In the genomic region with DNA sequence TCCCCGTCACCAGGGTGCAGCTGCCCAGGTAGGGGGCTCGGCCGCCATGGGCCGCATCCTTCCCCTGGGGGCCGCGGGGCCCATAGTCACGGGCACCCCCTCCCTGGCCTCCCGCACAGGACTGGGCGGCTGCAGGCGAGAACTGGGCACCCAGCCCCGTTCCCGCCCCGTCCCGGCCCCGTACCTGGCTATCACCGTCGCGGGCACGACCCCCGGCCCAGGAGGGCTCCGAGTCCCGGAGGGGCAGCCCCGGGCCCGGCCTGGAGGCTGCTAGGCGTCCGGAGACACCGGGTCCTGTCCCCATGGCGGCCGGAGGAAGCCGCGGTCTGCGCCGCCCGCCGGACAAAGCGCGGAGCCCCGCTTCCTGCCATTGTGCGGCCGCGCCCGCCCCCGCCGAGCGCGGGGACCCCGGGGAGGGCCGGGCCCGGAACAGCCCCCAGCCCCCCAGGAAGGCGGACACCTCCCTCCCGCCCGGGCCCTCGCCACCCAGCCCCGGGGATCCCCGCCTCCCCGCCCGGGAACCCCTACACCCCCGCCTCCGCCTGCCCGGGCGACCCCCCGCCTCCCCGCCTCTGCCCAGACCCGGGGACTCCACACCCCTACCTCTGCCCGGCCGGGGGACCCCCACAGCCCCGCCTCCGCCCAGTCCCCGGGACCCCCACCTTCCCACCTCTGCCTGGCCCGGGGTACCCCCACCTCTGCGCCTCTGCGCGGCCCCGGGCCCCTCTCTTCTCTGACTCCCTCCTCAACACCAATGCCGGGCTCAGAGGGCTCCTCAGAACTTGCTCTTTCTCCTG, we compare ENCODE assay signal across 10 cellular contexts. TPM values are rescaled to one million over a fixed set of nuclear protein-coding genes. Genes with fewer than 3 reads are reported as not detected.
DNase-seq lines count a peak whose midpoint lies in the region; ATAC-seq and TF ChIP-seq lines count a peak whose summit lies in the region.
"Had no signal": no experiment of that assay in that cellular context is flagged by ENCODE, and none has a peak within 500 bp of the region (broad histone marks: within the 10 kb centered on the region; RNA-seq: fewer than 3 reads in every experiment).

No MANE protein-coding gene starts in this region.

- H3K36me3 Mint-ChIP-seq in progenitor cell of endocrine pancreas (ENCODE audit: insufficient read depth): no peaks in the 10 kb centered on the region
- H3K36me3 Mint-ChIP-seq in activated CD8-positive, alpha-beta memory T cell treated with anti-CD3 and anti-CD28 coated beads, Interleukin-2, amount 10 ng/mL, durations not matched to agents 7 days and 5 days: no peaks in the 10 kb centered on the region

- DNase-seq in COLO668 (lab: John Stamatoyannopoulos, UW; ENCODE audit: unreplicated experiment) (peak; percentile 36), heart right ventricle (no peak), progenitor cell of endocrine pancreas (ENCODE audit: low spot score, unreplicated experiment) (no peak), T-helper 2 cell (no peak), LoVo (ENCODE audit: low spot score) (no peak)
- no peak for DNase-seq in activated CD8-positive, alpha-beta memory T cell treated with anti-CD3 and anti-CD28 coated beads, Interleukin-2, amount 10 ng/mL, durations not matched to agents 7 days and 5 days
- DNase-seq in activated CD4-positive, alpha-beta T cell treated with anti-CD3 and anti-CD28 coated beads for 1 hour: no peak
- DNase-seq: activated CD8-positive, alpha-beta T cell treated with anti-CD3 and anti-CD28 coated beads for 36 hours; effector CD8-positive, alpha-beta T cell had no signal

- intact Hi-C loops in heart right ventricle (cut with DNase I): loop anchor here in 8 of 10 donors (2.0 to 10.0 kb wide), 7 partner anchors 37 to 162 kb away; no protein-coding TSS in a partner anchor

- TF ChIP-seq CTCF in WI38 (IDR thresholded peaks at IDR 0.05; ENCODE audit: low read depth, low read length) (no peak), heart right ventricle (IDR thresholded peaks at IDR 0.05) (no peak), progenitor cell of endocrine pancreas (IDR thresholded peaks at IDR 0.05; ENCODE audit: unreplicated experiment) (no peak)

- WGBS in heart right ventricle, 2 donors: 1 to 3% methylated on average over 65 to 74 of the region's 75 CpGs

- peaks cover 14% of the 10 kb centered on the region for H3K4me1 Mint-ChIP-seq in progenitor cell of endocrine pancreas (ENCODE audit: low read depth)
- H3K4me1 Mint-ChIP-seq in activated CD8-positive, alpha-beta memory T cell treated with anti-CD3 and anti-CD28 coated beads, Interleukin-2, amount 10 ng/mL, durations not matched to agents 7 days and 5 days: peaks cover 3% of the 10 kb centered on the region

- H3K27me3 ChIP-seq in heart right ventricle: peaks cover 0 to 43% (median 5%) of the 10 kb centered on the region in 7 donors

- peaks cover 0 to 11% (median 0%) of the 10 kb centered on the region in 9 donors for H3K36me3 ChIP-seq in heart right ventricle

- no peaks in the 10 kb centered on the region for H3K9me3 ChIP-seq in heart right ventricle

- CTCF ChIA-PET in activated CD8-positive, alpha-beta memory T cell treated with anti-CD3 and anti-CD28 coated beads, Interleukin-2, amount 10 ng/mL, durations not matched to agents 7 days and 5 days (lab: Charles Lee): interaction anchor here (1.0 to 4.1 kb wide), 13 partner anchors 8 to 161 kb away, joined by 3 to 29 read pairs (median 5); partner anchors contain the start of genes TAS1R1 and TNFRSF25

- H3K4me3 Mint-ChIP-seq in progenitor cell of endocrine pancreas (ENCODE audit: low read depth): peak overlapping the region; percentile 88
- H3K4me3 Mint-ChIP-seq in activated CD8-positive, alpha-beta memory T cell treated with anti-CD3 and anti-CD28 coated beads, Interleukin-2, amount 10 ng/mL, durations not matched to agents 7 days and 5 days: no peak overlapping the region
- H3K4me3 Mint-ChIP-seq: activated CD8-positive, alpha-beta T cell treated with anti-CD3 and anti-CD28 coated beads for 36 hours had no signal

- H3K4me3 ChIP-seq in WI38 (ENCODE audit: low read depth, low read length): peak overlapping the region; percentile 43
- H3K4me3 ChIP-seq in heart right ventricle: peak overlapping the region; percentile 26 to 77 (median 64)

- peak overlapping the region; percentile 81 for H3K27ac Mint-ChIP-seq in progenitor cell of endocrine pancreas
- H3K27ac Mint-ChIP-seq in activated CD8-positive, alpha-beta memory T cell treated with anti-CD3 and anti-CD28 coated beads, Interleukin-2, amount 10 ng/mL, durations not matched to agents 7 days and 5 days: no peak overlapping the region
- H3K27ac Mint-ChIP-seq: activated CD8-positive, alpha-beta T cell treated with anti-CD3 and anti-CD28 coated beads for 36 hours had no signal

- H3K4me1 ChIP-seq in heart right ventricle: peaks cover 4 to 53% (median 41%) of the 10 kb centered on the region in 9 donors

- H3K27me3 Mint-ChIP-seq in progenitor cell of endocrine pancreas: no peaks in the 10 kb centered on the region
- H3K27me3 Mint-ChIP-seq in activated CD8-positive, alpha-beta memory T cell treated with anti-CD3 and anti-CD28 coated beads, Interleukin-2, amount 10 ng/mL, durations not matched to agents 7 days and 5 days: peaks cover 46% of the 10 kb centered on the region

- ATAC-seq in heart right ventricle: peak; percentile 10 to 61 (median 28)
- ATAC-seq in activated CD8-positive, alpha-beta memory T cell treated with anti-CD3 and anti-CD28 coated beads, Interleukin-2, amount 10 ng/mL, durations not matched to agents 7 days and 5 days: no peak
- ATAC-seq: activated CD8-positive, alpha-beta T cell treated with anti-CD3 and anti-CD28 coated beads for 36 hours had no signal

- H3K27ac ChIP-seq in heart right ventricle: peak overlapping the region; percentile 75 to 93 (median 86)

- no peaks in the 10 kb centered on the region for H3K9me3 Mint-ChIP-seq in progenitor cell of endocrine pancreas (ENCODE audit: low read depth)
- H3K9me3 Mint-ChIP-seq in activated CD8-positive, alpha-beta memory T cell treated with anti-CD3 and anti-CD28 coated beads, Interleukin-2, amount 10 ng/mL, durations not matched to agents 7 days and 5 days (ENCODE audit: low read depth): no peaks in the 10 kb centered on the region
- H3K9me3 Mint-ChIP-seq: activated CD8-positive, alpha-beta T cell treated with anti-CD3 and anti-CD28 coated beads for 36 hours had no signal

RNA-seq across cellular contexts. Expression of gene PLEKHG5, which starts 6.1 kb away (rescaled TPM):
- total RNA-seq in heart right ventricle (10 to 100 TPM; 10.0 to 18.8 (median 15.3) TPM), progenitor cell of endocrine pancreas (72.3 and 77.0 TPM in 2 replicates)
- polyA plus RNA-seq in heart right ventricle: 10 to 100 TPM in 1 of 2 donors, 1 to 10 TPM in 1; 6.6 to 28.7 TPM
- total RNA-seq in activated CD8-positive, alpha-beta memory T cell treated with anti-CD3 and anti-CD28 coated beads, Interleukin-2, amount 10 ng/mL, durations not matched to agents 7 days and 5 days: 1 to 10 TPM; 1.1 to 1.7 TPM

RNA-seq across cellular contexts. Expression of gene TNFRSF25, which starts 19.4 kb away (rescaled TPM):
- 10 to 100 TPM in 2 of 10 donors, 1 to 10 TPM in 8; 4.0 to 12.0 (median 7.3) TPM for total RNA-seq in heart right ventricle
- polyA plus RNA-seq in heart right ventricle: 10 to 100 TPM in 1 of 2 donors, 1 to 10 TPM in 1; 6.6 to 43.1 TPM
- 68.3 and 68.9 TPM in 2 replicates for total RNA-seq in progenitor cell of endocrine pancreas
- total RNA-seq in activated CD8-positive, alpha-beta memory T cell treated with anti-CD3 and anti-CD28 coated beads, Interleukin-2, amount 10 ng/mL, durations not matched to agents 7 days and 5 days: 10 to 100 TPM; 54.3 to 71.6 TPM

Comparison
In these comparisons a context has a peak if more than half of its experiments do, and no peak if none do; other contexts are left out.
1. RNA of gene PLEKHG5, which starts 6.1 kb away (total RNA-seq): 72.3 to 77.0 TPM in progenitor cell of endocrine pancreas and 10.0 to 18.8 TPM in heart right ventricle; 1.1 to 1.7 TPM in activated CD8-positive, alpha-beta memory T cell treated with anti-CD3 and anti-CD28 coated beads, Interleukin-2, amount 10 ng/mL, durations not matched to agents 7 days and 5 days; every median in the first group is over 4 times any median in the second.